Comparison of ENCODE assay signal across 27 cellular contexts in the genomic region with DNA sequence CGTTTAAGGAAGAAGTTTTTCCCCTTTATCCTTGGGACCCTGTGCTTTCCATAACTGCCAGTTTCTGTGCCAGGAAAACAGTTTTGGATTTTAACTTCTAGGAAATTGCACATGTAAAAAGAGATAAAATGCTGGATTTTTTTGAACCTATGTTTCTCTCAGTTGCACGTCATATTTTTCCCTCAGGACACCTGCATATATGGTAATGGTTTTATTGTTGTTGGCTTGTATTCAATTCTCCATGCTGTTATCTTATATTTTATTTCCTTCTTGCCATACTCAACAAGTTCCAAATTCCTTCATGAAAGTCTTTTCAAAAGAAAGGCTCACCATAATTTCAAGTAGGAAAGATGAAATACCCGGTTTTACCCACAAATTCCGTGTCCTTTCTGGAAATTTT. TPM values are rescaled to one million over a fixed set of nuclear protein-coding genes. Genes with fewer than 3 reads are reported as not detected.
"Had no signal": no experiment of that assay in that cellular context is flagged by ENCODE, and none has a peak within 500 bp of the region (broad histone marks: within the 10 kb centered on the region; RNA-seq: fewer than 3 reads in every experiment).

No MANE protein-coding gene starts in this region.

- H3K27ac Mint-ChIP-seq: immature natural killer cell; memory B cell; naive B cell; natural killer cell; nephron progenitor cell; neural progenitor cell; stimulated activated naive B cell treated with anti-CD40 and anti-IgM and Interleukin-4, amounts not matched to agents 10 μg/mL and 1 μg/mL and 100 μg/mL, for 72 hours had no signal

- ATAC-seq: natural killer cell; psoas muscle; right lobe of liver; stimulated activated naive B cell treated with anti-CD40 and anti-IgM and Interleukin-4, amounts not matched to agents 10 μg/mL and 1 μg/mL and 100 μg/mL, for 72 hours; stimulated activated naive CD8-positive, alpha-beta T cell treated with anti-CD3 and anti-CD28 coated beads, Interleukin-15, Interleukin-2, amounts not matched to agents 100 U/mL and 50 U/mL, for 24 hours had no signal

- H3K27ac ChIP-seq: left ventricle myocardium inferior, neural progenitor cell, neutrophil, parathyroid adenoma, psoas muscle, right atrium auricular region, right lobe of liver, stomach, testis, thyroid gland, upper lobe of left lung, vagina had no signal

- H3K4me1 ChIP-seq: left ventricle myocardium inferior, neural progenitor cell, parathyroid adenoma, psoas muscle, right atrium auricular region, right lobe of liver, stomach, testis, thyroid gland, upper lobe of left lung, vagina had no signal

- H3K9me3 ChIP-seq: neutrophil, psoas muscle, right atrium auricular region, right lobe of liver, testis, thyroid gland, upper lobe of left lung, vagina had no signal

- H3K27me3 Mint-ChIP-seq: memory B cell; naive B cell; stimulated activated naive B cell treated with anti-CD40 and anti-IgM and Interleukin-4, amounts not matched to agents 10 μg/mL and 1 μg/mL and 100 μg/mL, for 72 hours had no signal

- H3K36me3 Mint-ChIP-seq: immature natural killer cell; memory B cell; naive B cell; natural killer cell; stimulated activated naive B cell treated with anti-CD40 and anti-IgM and Interleukin-4, amounts not matched to agents 10 μg/mL and 1 μg/mL and 100 μg/mL, for 72 hours had no signal

- DNase-seq: hypothalamus; immature natural killer cell; kidney; left ventricle myocardium inferior; naive B cell; natural killer cell; nephron progenitor cell; occipital lobe; psoas muscle; right lobe of liver; stimulated activated CD4-positive, alpha-beta T cell treated with anti-CD3 and anti-CD28 coated beads, Interleukin-12 subunit alpha, Interleukin-12 subunit beta, amount 100 ng/mL, for 4 hours; stimulated activated CD4-positive, alpha-beta T cell treated with anti-CD3 and anti-CD28 coated beads, Interleukin-15, amount 100 ng/mL, for 24 hours; stimulated activated CD4-positive, alpha-beta T cell treated with anti-CD3 and anti-CD28 coated beads, Interleukin-2, amount 100 ng/mL, for 24 hours; stimulated activated CD4-positive, alpha-beta T cell treated with anti-CD3 and anti-CD28 coated beads, Interleukin-4, amount 100 ng/mL, for 1 hour; stimulated activated naive B cell treated with anti-CD40 and anti-IgM and Interleukin-4, amounts not matched to agents 10 μg/mL and 1 μg/mL and 100 μg/mL, for 72 hours; stimulated activated naive CD8-positive, alpha-beta T cell treated with anti-CD3 and anti-CD28 coated beads, Interleukin-15, Interleukin-2, amounts not matched to agents 100 U/mL and 50 U/mL, for 24 hours; stomach; testis; thyroid gland; transverse colon; upper lobe of left lung had no signal

- H3K4me3 ChIP-seq: left ventricle myocardium inferior, neural progenitor cell, psoas muscle, right atrium auricular region, right lobe of liver, stomach, testis, thyroid gland, transverse colon, upper lobe of left lung, vagina had no signal

- H3K36me3 ChIP-seq: left ventricle myocardium inferior, neural progenitor cell, neutrophil, right atrium auricular region, right lobe of liver, stomach, thyroid gland, transverse colon, upper lobe of left lung, vagina had no signal

- H3K4me1 Mint-ChIP-seq: immature natural killer cell; memory B cell; naive B cell; natural killer cell; neural progenitor cell; stimulated activated naive B cell treated with anti-CD40 and anti-IgM and Interleukin-4, amounts not matched to agents 10 μg/mL and 1 μg/mL and 100 μg/mL, for 72 hours had no signal

- H3K4me3 Mint-ChIP-seq: immature natural killer cell; memory B cell; naive B cell; natural killer cell; nephron progenitor cell; neural progenitor cell; stimulated activated naive B cell treated with anti-CD40 and anti-IgM and Interleukin-4, amounts not matched to agents 10 μg/mL and 1 μg/mL and 100 μg/mL, for 72 hours had no signal

RNA-seq across cellular contexts. Expression of a gene that starts 7.9 kb away (rescaled TPM):
- total RNA-seq: natural killer cell had no signal
